ENCODE assay signal across 8 cellular contexts in genomic region chr19:34962945-34963530, GRCh38. TPM values are rescaled to one million over a fixed set of nuclear protein-coding genes. Genes with fewer than 3 reads are reported as not detected.
DNase-seq lines count a peak whose midpoint lies in the region; ATAC-seq and TF ChIP-seq lines count a peak whose summit lies in the region.

No MANE protein-coding gene starts in this region.

- ATAC-seq in left lung (peak; percentile 35), HG03442 (IDR thresholded peaks at IDR 0.05; ENCODE audit: unreplicated experiment) (no peak)

- no peaks in the 10 kb centered on the region for H3K4me1 ChIP-seq in HUES64 (ENCODE audit: insufficient read depth, low read length)
- peaks cover 5 to 22% of the 10 kb centered on the region in 2 donors for H3K4me1 ChIP-seq in left lung
- H3K4me1 ChIP-seq in tibial artery, result peaks cover 0 to 26% (median 12%) of the 10 kb centered on the region in 4 donors

- in situ Hi-C loops in astrocyte of the spinal cord (cut with HindIII; ENCODE audit: low sequenced_read_pairs), result no loop called here

- intact Hi-C loops in left lung (cut with DNase I) (no loop called here), tibial artery (cut with DNase I; ENCODE audit: low total_unique reads) (no loop called here)

- 45% methylated on average over 9 of the region's 9 CpGs for WGBS in HUES64

- H3K4me3 ChIP-seq in AG10803 (ENCODE audit: low read length) (peak overlapping the region; percentile 80), HUES64 (ENCODE audit: low read length) (peak overlapping the region; percentile 69), astrocyte of the spinal cord (ENCODE audit: low read depth, low read length) (peak overlapping the region; percentile 72), left lung (peak overlapping the region; percentile 86 to 96), tibial artery (peak overlapping the region; percentile 84 to 89)

- H3K27me3 ChIP-seq in HUES64 (ENCODE audit: insufficient read depth, low read length) (peaks cover 12% of the 10 kb centered on the region), left lung (no peaks in the 10 kb centered on the region), tibial artery (no peaks in the 10 kb centered on the region)

- DNase-seq in AG10803 (ENCODE audit: low read depth) (no peak), astrocyte of the spinal cord (ENCODE audit: low read depth, low spot score) (peak; percentile 35), left lung (no peak), tibial artery (no peak), erythroblast (lab: John Stamatoyannopoulos, UW) (no peak), NCI-H1436 (lab: John Stamatoyannopoulos, UW) (no peak)

- H3K36me3 ChIP-seq in HUES64 (ENCODE audit: insufficient read depth, low read length) (peaks cover 23% of the 10 kb centered on the region), left lung (peaks cover 0 to 33% of the 10 kb centered on the region in 2 donors), tibial artery (peaks cover 27 to 35% (median 31%) of the 10 kb centered on the region in 3 donors)

- peak overlapping the region; percentile 59 for H3K9ac ChIP-seq in HUES64 (ENCODE audit: low read depth, low read length)

- TF ChIP-seq CTCF in AG10803 (conservative IDR thresholded peaks at IDR 0.05; ENCODE audit: low read length) (no peak), astrocyte of the spinal cord (IDR thresholded peaks at IDR 0.05; ENCODE audit: low read depth, low read length) (no peak), left lung (IDR thresholded peaks at IDR 0.05) (no peak), tibial artery (IDR thresholded peaks at IDR 0.05) (no peak)

- TF ChIP-seq POLR2A in erythroblast (IDR thresholded peaks at IDR 0.05; ENCODE audit: low read length), result no peak

- peaks cover 33% of the 10 kb centered on the region for H3K9me3 ChIP-seq in HUES64 (ENCODE audit: insufficient read depth, low read depth, low read length)
- peaks cover 8 to 40% of the 10 kb centered on the region in 2 donors for H3K9me3 ChIP-seq in left lung
- H3K9me3 ChIP-seq in tibial artery, result peaks cover 3 to 33% (median 32%) of the 10 kb centered on the region in 3 donors

- H3K27ac ChIP-seq in HUES64 (ENCODE audit: low read depth, low read length) (no peak overlapping the region), left lung (peak overlapping the region; percentile 51 to 84), tibial artery (peak overlapping the region in 1 of 2 donors; percentile 60)

RNA-seq across cellular contexts. Expression of gene ZNF792, which starts 1.0 kb away (rescaled TPM):
- polyA plus RNA-seq in HUES64 (2013, experiment 1 of 2), result 3.5 TPM
- polyA plus RNA-seq in HUES64 (2013, experiment 2 of 2), result 3.7 TPM
- 1 to 10 TPM; 8.5 to 9.9 TPM for total RNA-seq in left lung

RNA-seq across cellular contexts. Expression of gene ZNF30, which starts 36.3 kb away (rescaled TPM):
- polyA plus RNA-seq in HUES64 (2013, experiment 1 of 2), result 3.6 TPM
- 3.7 TPM for polyA plus RNA-seq in HUES64 (2013, experiment 2 of 2)
- 1 to 10 TPM; 3.5 to 4.3 TPM for total RNA-seq in left lung

RNA-seq across cellular contexts. Expression of gene GRAMD1A, which starts 37.1 kb away (rescaled TPM):
- polyA plus RNA-seq in HUES64 (2013, experiment 1 of 2), result 86.1 TPM
- polyA plus RNA-seq in HUES64 (2013, experiment 2 of 2), result 110 TPM
- 100 to 1,000 TPM; 116 to 137 TPM for total RNA-seq in left lung
